In genomic region chr19:34448191-34448590, GRCh38 we compare ENCODE assay signal across 21 cellular contexts. TPM values are rescaled to one million over a fixed set of nuclear protein-coding genes. Genes with fewer than 3 reads are reported as not detected.
DNase-seq lines count a peak whose midpoint lies in the region; ATAC-seq and TF ChIP-seq lines count a peak whose summit lies in the region.
"Had no signal": no experiment of that assay in that cellular context is flagged by ENCODE, and none has a peak within 500 bp of the region (broad histone marks: within the 10 kb centered on the region; RNA-seq: fewer than 3 reads in every experiment).

No MANE protein-coding gene starts in this region.

- H3K27ac ChIP-seq in transverse colon, result no peak overlapping the region
- H3K27ac ChIP-seq: 22Rv1 had no signal

- WGBS in transverse colon (ENCODE audit: low coverage in 1 of 2), 2 donors, result 94 to 100% methylated on average over 1 to 3 of the region's 3 CpGs

- H3K4me3 Mint-ChIP-seq in T-helper 1 cell treated with Interleukin-12 subunit alpha and Interleukin-12 subunit beta and Interleukin-4 antibody, amounts not matched to agents 30 μg/mL and 1 μg/mL, for 36 hours, result no peak overlapping the region
- no peak overlapping the region for H3K4me3 Mint-ChIP-seq in CD14-positive monocyte
- H3K4me3 Mint-ChIP-seq in activated T-helper 1 cell treated with anti-CD3 and anti-CD28 coated beads, Interleukin-12 subunit alpha, Interleukin-12 subunit beta, Interleukin-2, Interleukin-4 antibody, amounts not matched to agents 30 ng/mL and 10 ng/mL and 1 ng/mL, durations not matched to agents 14 hours and 24 hours and 36 hours, result no peak overlapping the region
- H3K4me3 Mint-ChIP-seq in naive thymus-derived CD8-positive, alpha-beta T cell, result no peak overlapping the region

- no peaks in the 10 kb centered on the region for H3K27me3 Mint-ChIP-seq in T-helper 1 cell treated with Interleukin-12 subunit alpha and Interleukin-12 subunit beta and Interleukin-4 antibody, amounts not matched to agents 30 μg/mL and 1 μg/mL, for 36 hours (ENCODE audit: low read depth)
- no peaks in the 10 kb centered on the region for H3K27me3 Mint-ChIP-seq in CD14-positive monocyte (ENCODE audit: low read depth in 3 of 3)
- no peaks in the 10 kb centered on the region for H3K27me3 Mint-ChIP-seq in activated T-helper 1 cell treated with anti-CD3 and anti-CD28 coated beads, Interleukin-12 subunit alpha, Interleukin-12 subunit beta, Interleukin-2, Interleukin-4 antibody, amounts not matched to agents 30 ng/mL and 10 ng/mL and 1 ng/mL, durations not matched to agents 14 hours and 24 hours and 36 hours (ENCODE audit: insufficient read depth)
- H3K27me3 Mint-ChIP-seq in naive thymus-derived CD8-positive, alpha-beta T cell, result no peaks in the 10 kb centered on the region

- peak overlapping the region; percentile 61 for H3K27ac Mint-ChIP-seq in T-helper 1 cell treated with Interleukin-12 subunit alpha and Interleukin-12 subunit beta and Interleukin-4 antibody, amounts not matched to agents 30 μg/mL and 1 μg/mL, for 36 hours
- peak overlapping the region in 5 of 7 donors; percentile 14 to 63 (median 38) for H3K27ac Mint-ChIP-seq in CD14-positive monocyte
- H3K27ac Mint-ChIP-seq in activated T-helper 1 cell treated with anti-CD3 and anti-CD28 coated beads, Interleukin-12 subunit alpha, Interleukin-12 subunit beta, Interleukin-2, Interleukin-4 antibody, amounts not matched to agents 30 ng/mL and 10 ng/mL and 1 ng/mL, durations not matched to agents 14 hours and 24 hours and 36 hours, result peak overlapping the region; percentile 52
- peak overlapping the region in 6 of 10 donors; percentile 8 to 78 (median 40) for H3K27ac Mint-ChIP-seq in naive thymus-derived CD8-positive, alpha-beta T cell

- H3K9me3 ChIP-seq in transverse colon, result no peaks in the 10 kb centered on the region

- H3K27me3 ChIP-seq in transverse colon, result no peaks in the 10 kb centered on the region

- DNase-seq in T-helper 1 cell, result no peak
- no peak for DNase-seq in CD14-positive monocyte (ENCODE audit: low spot score)
- no peak for DNase-seq in activated T-helper 1 cell treated with anti-CD3 and anti-CD28 coated beads, Interleukin-12 subunit alpha, Interleukin-12 subunit beta, Interleukin-2, Interleukin-4 antibody, amounts not matched to agents 30 ng/mL and 10 ng/mL and 1 ng/mL, durations not matched to agents 14 hours and 24 hours and 36 hours (ENCODE audit: low spot score)
- no peak for DNase-seq in naive thymus-derived CD8-positive, alpha-beta T cell
- no peak for DNase-seq in NCI-H774 (lab: John Stamatoyannopoulos, UW)
- no peak for DNase-seq in transverse colon
- DNase-seq: AML-193, C1 segment of cervical spinal cord, DMS53, EL, Kasumi-1, NCI-H1694, NCI-H2081, NCI-H2171, NCI-H345, NCI-H524 treated with DMSO at 0.1 percent for 48 hours, PC-3, SHP77 had no signal

- no peak for TF ChIP-seq CTCF in CD14-positive monocyte (IDR thresholded peaks at IDR 0.05)
- TF ChIP-seq CTCF in transverse colon (IDR thresholded peaks at IDR 0.05), result no peak

- H3K9me3 Mint-ChIP-seq in T-helper 1 cell treated with Interleukin-12 subunit alpha and Interleukin-12 subunit beta and Interleukin-4 antibody, amounts not matched to agents 30 μg/mL and 1 μg/mL, for 36 hours, result no peaks in the 10 kb centered on the region
- no peaks in the 10 kb centered on the region for H3K9me3 Mint-ChIP-seq in CD14-positive monocyte
- H3K9me3 Mint-ChIP-seq in activated T-helper 1 cell treated with anti-CD3 and anti-CD28 coated beads, Interleukin-12 subunit alpha, Interleukin-12 subunit beta, Interleukin-2, Interleukin-4 antibody, amounts not matched to agents 30 ng/mL and 10 ng/mL and 1 ng/mL, durations not matched to agents 14 hours and 24 hours and 36 hours, result no peaks in the 10 kb centered on the region
- no peaks in the 10 kb centered on the region for H3K9me3 Mint-ChIP-seq in naive thymus-derived CD8-positive, alpha-beta T cell

- peaks cover 4% of the 10 kb centered on the region for H3K4me1 Mint-ChIP-seq in T-helper 1 cell treated with Interleukin-12 subunit alpha and Interleukin-12 subunit beta and Interleukin-4 antibody, amounts not matched to agents 30 μg/mL and 1 μg/mL, for 36 hours (ENCODE audit: low read depth)
- no peaks in the 10 kb centered on the region for H3K4me1 Mint-ChIP-seq in CD14-positive monocyte
- H3K4me1 Mint-ChIP-seq in activated T-helper 1 cell treated with anti-CD3 and anti-CD28 coated beads, Interleukin-12 subunit alpha, Interleukin-12 subunit beta, Interleukin-2, Interleukin-4 antibody, amounts not matched to agents 30 ng/mL and 10 ng/mL and 1 ng/mL, durations not matched to agents 14 hours and 24 hours and 36 hours (ENCODE audit: low read depth), result no peaks in the 10 kb centered on the region
- H3K4me1 Mint-ChIP-seq in naive thymus-derived CD8-positive, alpha-beta T cell, result peaks cover 0 to 17% (median 10%) of the 10 kb centered on the region in 4 donors

- POLR2A ChIA-PET in naive thymus-derived CD8-positive, alpha-beta T cell (lab: Charles Lee), result no interaction called here

- no peaks in the 10 kb centered on the region for H3K4me1 ChIP-seq in transverse colon

- TF ChIP-seq EP300 in transverse colon (IDR thresholded peaks at IDR 0.05; ENCODE audit: low read depth), result no peak

- intact Hi-C loops in CD14-positive monocyte (cut with micrococcal nuclease), result no loop called here
- intact Hi-C loops in activated T-helper 1 cell treated with anti-CD3 and anti-CD28 coated beads, Interleukin-12 subunit alpha, Interleukin-12 subunit beta, Interleukin-2, Interleukin-4 antibody, amounts not matched to agents 30 ng/mL and 10 ng/mL and 1 ng/mL, durations not matched to agents 14 hours and 24 hours and 36 hours (cut with micrococcal nuclease), result no loop called here
- intact Hi-C loops in transverse colon (cut with DNase I; ENCODE audit: low total_unique reads), result no loop called here

- TF ChIP-seq POLR2A in GM18505 (IDR thresholded peaks at IDR 0.05; ENCODE audit: borderline replicate concordance, extremely low read depth, insufficient read depth, insufficient read length), result no peak
- TF ChIP-seq POLR2A in transverse colon (IDR thresholded peaks at IDR 0.05), result no peak

- in situ Hi-C loops in transverse colon (cut with MboI; ENCODE audit: low pct_ligation_motif_present in 1 of 4, low pct_unique_long_range_greater_than_20kb in 1 of 4, low sequenced_read_pairs in 3 of 4), result no loop called here

- H3K36me3 ChIP-seq in transverse colon, result peaks cover 0 to 78% (median 32%) of the 10 kb centered on the region in 4 donors

- no peak for ATAC-seq in naive thymus-derived CD8-positive, alpha-beta T cell
- ATAC-seq in GM18505 (IDR thresholded peaks at IDR 0.05; ENCODE audit: unreplicated experiment), result no peak
- ATAC-seq: PC-3 had no signal

- no peak overlapping the region for H3K4me3 ChIP-seq in transverse colon

- H3K36me3 Mint-ChIP-seq in T-helper 1 cell treated with Interleukin-12 subunit alpha and Interleukin-12 subunit beta and Interleukin-4 antibody, amounts not matched to agents 30 μg/mL and 1 μg/mL, for 36 hours (ENCODE audit: low read depth), result peaks cover 57% of the 10 kb centered on the region
- H3K36me3 Mint-ChIP-seq in CD14-positive monocyte, result peaks cover 80 to 95% of the 10 kb centered on the region in 2 donors
- H3K36me3 Mint-ChIP-seq in activated T-helper 1 cell treated with anti-CD3 and anti-CD28 coated beads, Interleukin-12 subunit alpha, Interleukin-12 subunit beta, Interleukin-2, Interleukin-4 antibody, amounts not matched to agents 30 ng/mL and 10 ng/mL and 1 ng/mL, durations not matched to agents 14 hours and 24 hours and 36 hours (ENCODE audit: low read depth), result peaks cover 66% of the 10 kb centered on the region
- peaks cover 5 to 91% (median 29%) of the 10 kb centered on the region in 3 donors for H3K36me3 Mint-ChIP-seq in naive thymus-derived CD8-positive, alpha-beta T cell

RNA-seq across cellular contexts. Expression of gene UBA2, which starts 20.0 kb away (rescaled TPM):
- polyA plus RNA-seq in CD14-positive monocyte, result 10 to 100 TPM; 42.7 to 52.1 TPM
- 173 and 175 TPM in 2 replicates for total RNA-seq in activated T-helper 1 cell treated with anti-CD3 and anti-CD28 coated beads, Interleukin-12 subunit alpha, Interleukin-12 subunit beta, Interleukin-2, Interleukin-4 antibody, amounts not matched to agents 30 ng/mL and 10 ng/mL and 1 ng/mL, durations not matched to agents 14 hours and 24 hours and 36 hours
- total RNA-seq in naive thymus-derived CD8-positive, alpha-beta T cell, result 100 to 1,000 TPM in 1 of 2 experiments, 10 to 100 TPM in 1; 98.2 to 109 TPM
- 100 to 1,000 TPM in 1 of 3 donors, 10 to 100 TPM in 2; 93.8 to 103 (median 97.6) TPM for polyA plus RNA-seq in naive thymus-derived CD8-positive, alpha-beta T cell
- total RNA-seq in transverse colon, result 100 to 1,000 TPM in 2 of 4 donors, 10 to 100 TPM in 2; 40.6 to 228 (median 110) TPM

RNA-seq across cellular contexts. Expression of gene WTIP, which starts 33.4 kb away (rescaled TPM):
- polyA plus RNA-seq in CD14-positive monocyte, result not detected
- total RNA-seq in activated T-helper 1 cell treated with anti-CD3 and anti-CD28 coated beads, Interleukin-12 subunit alpha, Interleukin-12 subunit beta, Interleukin-2, Interleukin-4 antibody, amounts not matched to agents 30 ng/mL and 10 ng/mL and 1 ng/mL, durations not matched to agents 14 hours and 24 hours and 36 hours, result 0.39 and 0.86 TPM in 2 replicates
- under 1 TPM; 0.29 to 0.88 TPM for total RNA-seq in naive thymus-derived CD8-positive, alpha-beta T cell
- under 1 TPM in 1 of 3 donors, not detected in 2; 0.20 TPM for polyA plus RNA-seq in naive thymus-derived CD8-positive, alpha-beta T cell
- 1 to 10 TPM in 3 of 4 donors, under 1 TPM in 1; 0.60 to 4.1 (median 2.2) TPM for total RNA-seq in transverse colon

RNA-seq across cellular contexts. Expression of gene PDCD2L, which starts 44.0 kb away (rescaled TPM):
- 1 to 10 TPM; 4.9 to 5.0 TPM for polyA plus RNA-seq in CD14-positive monocyte
- total RNA-seq in activated T-helper 1 cell treated with anti-CD3 and anti-CD28 coated beads, Interleukin-12 subunit alpha, Interleukin-12 subunit beta, Interleukin-2, Interleukin-4 antibody, amounts not matched to agents 30 ng/mL and 10 ng/mL and 1 ng/mL, durations not matched to agents 14 hours and 24 hours and 36 hours, result 51.3 and 52.3 TPM in 2 replicates
- total RNA-seq in naive thymus-derived CD8-positive, alpha-beta T cell, result 10 to 100 TPM; 17.6 to 18.6 TPM
- 10 to 100 TPM; 13.8 to 25.9 (median 17.2) TPM for polyA plus RNA-seq in naive thymus-derived CD8-positive, alpha-beta T cell
- total RNA-seq in transverse colon, result 10 to 100 TPM in 1 of 4 donors, 1 to 10 TPM in 2, not detected in 1; 5.6 to 10.6 (median 7.2) TPM
